Comparison of ENCODE assay signal across 5 cellular contexts in the genomic region with DNA sequence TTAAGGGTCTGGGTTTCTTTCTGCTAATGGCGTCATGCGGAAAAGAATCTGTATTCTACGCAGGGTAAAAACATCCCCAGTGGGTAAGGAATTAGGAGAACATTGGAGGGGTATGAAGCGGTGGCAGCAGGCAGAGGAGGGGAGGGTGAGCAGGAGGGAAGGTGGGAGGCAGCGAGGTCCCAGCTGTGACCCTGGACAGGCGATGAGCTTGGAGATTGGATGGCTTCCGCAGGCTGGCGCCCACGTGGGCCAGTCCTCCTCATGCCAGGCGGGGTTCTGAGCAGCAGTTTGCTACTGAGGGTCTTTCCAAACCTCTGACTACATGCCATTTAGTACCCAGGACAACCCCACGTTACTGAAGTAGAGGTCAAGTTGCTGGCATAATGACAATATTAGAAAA.
"Had no signal": no experiment of that assay in that cellular context is flagged by ENCODE, and none has a peak within 500 bp of the region (broad histone marks: within the 10 kb centered on the region; RNA-seq: fewer than 3 reads in every experiment).

No MANE protein-coding gene starts in this region.

- H3K4me3 Mint-ChIP-seq: IgD-negative memory B cell had no signal

- H3K27ac Mint-ChIP-seq: IgD-negative memory B cell had no signal

- H3K27ac ChIP-seq: HL-60 had no signal

- DNase-seq: IMR-90, KBM-7 had no signal

- H3K4me3 ChIP-seq: K562 had no signal

- H3K4me1 Mint-ChIP-seq: IgD-negative memory B cell had no signal
